17 cellular contexts compared by ENCODE assay signal in genomic region chr1:59641861-59642260, GRCh38.
"Had no signal": no experiment of that assay in that cellular context is flagged by ENCODE, and none has a peak within 500 bp of the region (broad histone marks: within the 10 kb centered on the region; RNA-seq: fewer than 3 reads in every experiment).

No MANE protein-coding gene starts in this region.

- H3K4me3 ChIP-seq: cardiac muscle cell, esophagus muscularis mucosa, lower lobe of right lung, mucosa of descending colon, ovary, tibial nerve, vagina had no signal

- H3K9me2 ChIP-seq: SK-N-SH had no signal

- H3K9me3 ChIP-seq: esophagus muscularis mucosa, lower lobe of right lung, mucosa of descending colon, ovary, SK-N-SH, tibial nerve, vagina had no signal

- H3K4me2 ChIP-seq: SK-N-SH had no signal

- H3K27me3 ChIP-seq: cardiac muscle cell, esophagus muscularis mucosa, ovary, tibial nerve, vagina had no signal

- H3K27me3 Mint-ChIP-seq: naive thymus-derived CD8-positive, alpha-beta T cell had no signal

- H3K9me3 Mint-ChIP-seq: stimulated activated effector memory CD8-positive, alpha-beta T cell treated with anti-CD3 and anti-CD28 coated beads, Interleukin-12 subunit alpha, Interleukin-12 subunit beta, amount 100 ng/mL, for 72 hours had no signal

- H3K27ac Mint-ChIP-seq: naive thymus-derived CD8-positive, alpha-beta T cell; stimulated activated effector memory CD8-positive, alpha-beta T cell treated with anti-CD3 and anti-CD28 coated beads, Interleukin-12 subunit alpha, Interleukin-12 subunit beta, amount 100 ng/mL, for 72 hours had no signal

- H3K4me1 Mint-ChIP-seq: naive thymus-derived CD8-positive, alpha-beta T cell; stimulated activated effector memory CD8-positive, alpha-beta T cell treated with anti-CD3 and anti-CD28 coated beads, Interleukin-12 subunit alpha, Interleukin-12 subunit beta, amount 100 ng/mL, for 72 hours had no signal

- DNase-seq: activated CD4-positive, alpha-beta T cell treated with anti-CD3 and anti-CD28 coated beads, Interleukin-2, amount 50 U/mL, for 4 hours; activated CD4-positive, CD25-positive, alpha-beta regulatory T cell treated with anti-CD3 and anti-CD28 coated beads, Interleukin-2, amount 50 U/mL, for 72 hours; activated naive CD4-positive, alpha-beta T cell; activated T-cell treated with anti-CD3 and anti-CD28 coated beads for 4 hours; foreskin fibroblast; lower lobe of right lung; mucosa of descending colon; naive thymus-derived CD8-positive, alpha-beta T cell; ovary; SK-N-SH; T-helper 1 cell; T1000 had no signal

- H3K27ac ChIP-seq: cardiac muscle cell, esophagus muscularis mucosa, lower lobe of right lung, ovary, tibial nerve, vagina had no signal

- H3K4me3 Mint-ChIP-seq: naive thymus-derived CD8-positive, alpha-beta T cell; stimulated activated effector memory CD8-positive, alpha-beta T cell treated with anti-CD3 and anti-CD28 coated beads, Interleukin-12 subunit alpha, Interleukin-12 subunit beta, amount 100 ng/mL, for 72 hours had no signal

- H3K9ac ChIP-seq: SK-N-SH had no signal

- H3K36me3 ChIP-seq: cardiac muscle cell, esophagus muscularis mucosa, lower lobe of right lung, ovary, tibial nerve, vagina had no signal

- H3K36me3 Mint-ChIP-seq: stimulated activated effector memory CD8-positive, alpha-beta T cell treated with anti-CD3 and anti-CD28 coated beads, Interleukin-12 subunit alpha, Interleukin-12 subunit beta, amount 100 ng/mL, for 72 hours had no signal

- ATAC-seq: lower lobe of right lung; mucosa of descending colon; naive thymus-derived CD8-positive, alpha-beta T cell; stimulated activated effector memory CD8-positive, alpha-beta T cell treated with anti-CD3 and anti-CD28 coated beads, Interleukin-12 subunit alpha, Interleukin-12 subunit beta, amount 100 ng/mL, for 72 hours had no signal
